Comparison of ENCODE assay signal across 28 cellular contexts in genomic region chr16:87687571-87687910, GRCh38.
"Had no signal": no experiment of that assay in that cellular context is flagged by ENCODE, and none has a peak within 500 bp of the region (broad histone marks: within the 10 kb centered on the region; RNA-seq: fewer than 3 reads in every experiment).

No MANE protein-coding gene starts in this region.

- H3K36me3 Mint-ChIP-seq: naive thymus-derived CD4-positive, alpha-beta T cell; natural killer cell; neural progenitor cell; stimulated activated naive B cell treated with anti-CD40 and anti-IgM and Interleukin-4, amounts not matched to agents 10 μg/mL and 1 μg/mL and 100 μg/mL, for 72 hours had no signal

- H3K4me1 Mint-ChIP-seq: nephron; neural progenitor cell; stimulated activated effector memory CD8-positive, alpha-beta T cell treated with anti-CD3 and anti-CD28 coated beads, Interleukin-12 subunit alpha, Interleukin-12 subunit beta, amount 100 ng/mL, for 72 hours had no signal

- DNase-seq: naive thymus-derived CD4-positive, alpha-beta T cell; natural killer cell; ovary; psoas muscle; right cardiac atrium; right lobe of liver; sigmoid colon; small intestine; stimulated activated CD4-positive, alpha-beta T cell treated with anti-CD3 and anti-CD28 coated beads, Interleukin-15, amount 100 ng/mL, for 24 hours; stimulated activated CD4-positive, alpha-beta T cell treated with anti-CD3 and anti-CD28 coated beads, Interleukin-2, amount 100 ng/mL, for 24 hours; stimulated activated CD4-positive, alpha-beta T cell treated with anti-CD3 and anti-CD28 coated beads, Interleukin-2, amount 100 ng/mL, for 48 hours; stimulated activated CD4-positive, alpha-beta T cell treated with anti-CD3 and anti-CD28 coated beads, Interleukin-4, amount 100 ng/mL, for 24 hours; stimulated activated naive B cell treated with anti-CD40 and anti-IgM and Interleukin-4, amounts not matched to agents 10 μg/mL and 1 μg/mL and 100 μg/mL, for 72 hours; stimulated activated naive CD4-positive, alpha-beta T cell treated with Interleukin-2 at 50 U/mL for 16 hours; stomach; trophoblast cell had no signal

- H3K27ac ChIP-seq: neural progenitor cell, neutrophil, ovary, parathyroid adenoma, psoas muscle, right lobe of liver, sigmoid colon, stomach, thoracic aorta, thyroid gland, tibial nerve, upper lobe of left lung, vagina had no signal

- H3K9me3 ChIP-seq: neutrophil, ovary, psoas muscle, right lobe of liver, sigmoid colon, stomach, thoracic aorta, thyroid gland, tibial nerve, upper lobe of left lung, vagina had no signal

- H3K27me3 ChIP-seq: neural progenitor cell, ovary, right lobe of liver, thyroid gland, upper lobe of left lung, vagina had no signal

- ATAC-seq: naive thymus-derived CD4-positive, alpha-beta T cell; natural killer cell; psoas muscle; right cardiac atrium; right lobe of liver; stimulated activated effector memory CD8-positive, alpha-beta T cell treated with anti-CD3 and anti-CD28 coated beads, Interleukin-12 subunit alpha, Interleukin-12 subunit beta, amount 100 ng/mL, for 72 hours; stimulated activated naive B cell treated with anti-CD40 and anti-IgM and Interleukin-4, amounts not matched to agents 10 μg/mL and 1 μg/mL and 100 μg/mL, for 72 hours had no signal

- H3K4me3 ChIP-seq: neural progenitor cell, ovary, psoas muscle, right lobe of liver, sigmoid colon, stomach, thoracic aorta, thyroid gland, tibial nerve, upper lobe of left lung, vagina had no signal

- H3K9ac ChIP-seq: neural progenitor cell, parathyroid adenoma had no signal

- H3K27me3 Mint-ChIP-seq: naive thymus-derived CD4-positive, alpha-beta T cell; progenitor cell of endocrine pancreas; stimulated activated naive CD8-positive, alpha-beta T cell treated with anti-CD3 and anti-CD28 coated beads, Interleukin-15, Interleukin-2, amounts not matched to agents 100 ng/mL and 50 ng/mL, for 24 hours had no signal

- H2AFZ ChIP-seq: neural progenitor cell, parathyroid adenoma had no signal

- H3K4me1 ChIP-seq: neural progenitor cell, parathyroid adenoma, psoas muscle, right lobe of liver, tibial nerve, upper lobe of left lung, vagina had no signal

- H3K27ac Mint-ChIP-seq: naive thymus-derived CD4-positive, alpha-beta T cell; natural killer cell; nephron; neural progenitor cell; progenitor cell of endocrine pancreas; stimulated activated effector memory CD8-positive, alpha-beta T cell treated with anti-CD3 and anti-CD28 coated beads, Interleukin-12 subunit alpha, Interleukin-12 subunit beta, amount 100 ng/mL, for 72 hours; stimulated activated naive B cell treated with anti-CD40 and anti-IgM and Interleukin-4, amounts not matched to agents 10 μg/mL and 1 μg/mL and 100 μg/mL, for 72 hours; stimulated activated naive CD8-positive, alpha-beta T cell treated with anti-CD3 and anti-CD28 coated beads, Interleukin-15, Interleukin-2, amounts not matched to agents 100 ng/mL and 50 ng/mL, for 24 hours had no signal

- H3K4me2 ChIP-seq: neural progenitor cell had no signal

- H3K9me3 Mint-ChIP-seq: natural killer cell; nephron; neural progenitor cell; stimulated activated effector memory CD8-positive, alpha-beta T cell treated with anti-CD3 and anti-CD28 coated beads, Interleukin-12 subunit alpha, Interleukin-12 subunit beta, amount 100 ng/mL, for 72 hours; stimulated activated naive B cell treated with anti-CD40 and anti-IgM and Interleukin-4, amounts not matched to agents 10 μg/mL and 1 μg/mL and 100 μg/mL, for 72 hours; stimulated activated naive CD8-positive, alpha-beta T cell treated with anti-CD3 and anti-CD28 coated beads, Interleukin-15, Interleukin-2, amounts not matched to agents 100 ng/mL and 50 ng/mL, for 24 hours had no signal

- H3K36me3 ChIP-seq: neural progenitor cell, neutrophil, ovary, right lobe of liver, sigmoid colon, stomach, thoracic aorta, thyroid gland, tibial nerve, upper lobe of left lung, vagina had no signal

- H3K4me3 Mint-ChIP-seq: naive thymus-derived CD4-positive, alpha-beta T cell; natural killer cell; nephron; neural progenitor cell; stimulated activated effector memory CD8-positive, alpha-beta T cell treated with anti-CD3 and anti-CD28 coated beads, Interleukin-12 subunit alpha, Interleukin-12 subunit beta, amount 100 ng/mL, for 72 hours; stimulated activated naive B cell treated with anti-CD40 and anti-IgM and Interleukin-4, amounts not matched to agents 10 μg/mL and 1 μg/mL and 100 μg/mL, for 72 hours; stimulated activated naive CD8-positive, alpha-beta T cell treated with anti-CD3 and anti-CD28 coated beads, Interleukin-15, Interleukin-2, amounts not matched to agents 100 ng/mL and 50 ng/mL, for 24 hours had no signal
